Comparison of ENCODE assay signal across 1 cellular context in genomic region chr2:46913471-46914381, GRCh38.
TF ChIP-seq lines count a peak whose summit lies in the region.

No MANE protein-coding gene starts in this region.

TF ChIP-seq in GM23338, 12 proteins besides CTCF, POLR2A, EP300 and RAD21 (continued from another document):
- TF ChIP-seq ETS1 (IDR thresholded peaks at IDR 0.05) = no peak
- no peak for TF ChIP-seq EZH2 (IDR thresholded peaks at IDR 0.05; ENCODE audit: low read depth, unreplicated experiment)
- no peak for TF ChIP-seq ZNF331 (CRISPR knock-in tag; IDR thresholded peaks at IDR 0.05; ENCODE audit: low read depth)
